Comparison of ENCODE assay signal across 3 cellular contexts in genomic region chr11:69705246-69705856, GRCh38.
TF ChIP-seq lines count a peak whose summit lies in the region.

No MANE protein-coding gene starts in this region.

TF ChIP-seq in IMR-90, 13 proteins besides CTCF, POLR2A, EP300 and RAD21:
- TF ChIP-seq SMC3 (IDR thresholded peaks at IDR 0.05; ENCODE audit: low read depth, low read length): no peak
- no peak for TF ChIP-seq RFX5 (IDR thresholded peaks at IDR 0.05; ENCODE audit: low read depth, low read length)
- TF ChIP-seq CHD1 (IDR thresholded peaks at IDR 0.05; ENCODE audit: low read depth, low read length): no peak

TF ChIP-seq in WTC11, 78 proteins besides CTCF, POLR2A, EP300 and RAD21:
- no peak for TF ChIP-seq RELA (CRISPR knock-in tag; IDR thresholded peaks at IDR 0.05; ENCODE audit: borderline replicate concordance)
- TF ChIP-seq FOXP4 (CRISPR knock-in tag; IDR thresholded peaks at IDR 0.05): no peak
- no peak for TF ChIP-seq KAT7 (CRISPR knock-in tag; IDR thresholded peaks at IDR 0.05; ENCODE audit: borderline replicate concordance)
- TF ChIP-seq USF2 (CRISPR knock-in tag; IDR thresholded peaks at IDR 0.05): no peak
- no peak for TF ChIP-seq SMAD4 (CRISPR knock-in tag; IDR thresholded peaks at IDR 0.05)
- no peak for TF ChIP-seq ZNF416 (CRISPR knock-in tag; IDR thresholded peaks at IDR 0.05)
- no peak for TF ChIP-seq ATF2 (CRISPR knock-in tag; IDR thresholded peaks at IDR 0.05; ENCODE audit: borderline replicate concordance, low read depth)
- no peak for TF ChIP-seq MXD4 (CRISPR knock-in tag; IDR thresholded peaks at IDR 0.05; ENCODE audit: borderline replicate concordance)
TF ChIP-seq in WTC11: peak in this region for 0.

TF ChIP-seq in neural cell, 6 proteins besides CTCF, POLR2A, EP300 and RAD21 (continued from another document):
- TF ChIP-seq, protein P1, sequence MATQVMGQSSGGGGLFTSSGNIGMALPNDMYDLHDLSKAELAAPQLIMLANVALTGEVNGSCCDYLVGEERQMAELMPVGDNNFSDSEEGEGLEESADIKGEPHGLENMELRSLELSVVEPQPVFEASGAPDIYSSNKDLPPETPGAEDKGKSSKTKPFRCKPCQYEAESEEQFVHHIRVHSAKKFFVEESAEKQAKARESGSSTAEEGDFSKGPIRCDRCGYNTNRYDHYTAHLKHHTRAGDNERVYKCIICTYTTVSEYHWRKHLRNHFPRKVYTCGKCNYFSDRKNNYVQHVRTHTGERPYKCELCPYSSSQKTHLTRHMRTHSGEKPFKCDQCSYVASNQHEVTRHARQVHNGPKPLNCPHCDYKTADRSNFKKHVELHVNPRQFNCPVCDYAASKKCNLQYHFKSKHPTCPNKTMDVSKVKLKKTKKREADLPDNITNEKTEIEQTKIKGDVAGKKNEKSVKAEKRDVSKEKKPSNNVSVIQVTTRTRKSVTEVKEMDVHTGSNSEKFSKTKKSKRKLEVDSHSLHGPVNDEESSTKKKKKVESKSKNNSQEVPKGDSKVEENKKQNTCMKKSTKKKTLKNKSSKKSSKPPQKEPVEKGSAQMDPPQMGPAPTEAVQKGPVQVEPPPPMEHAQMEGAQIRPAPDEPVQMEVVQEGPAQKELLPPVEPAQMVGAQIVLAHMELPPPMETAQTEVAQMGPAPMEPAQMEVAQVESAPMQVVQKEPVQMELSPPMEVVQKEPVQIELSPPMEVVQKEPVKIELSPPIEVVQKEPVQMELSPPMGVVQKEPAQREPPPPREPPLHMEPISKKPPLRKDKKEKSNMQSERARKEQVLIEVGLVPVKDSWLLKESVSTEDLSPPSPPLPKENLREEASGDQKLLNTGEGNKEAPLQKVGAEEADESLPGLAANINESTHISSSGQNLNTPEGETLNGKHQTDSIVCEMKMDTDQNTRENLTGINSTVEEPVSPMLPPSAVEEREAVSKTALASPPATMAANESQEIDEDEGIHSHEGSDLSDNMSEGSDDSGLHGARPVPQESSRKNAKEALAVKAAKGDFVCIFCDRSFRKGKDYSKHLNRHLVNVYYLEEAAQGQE (IDR thresholded peaks at IDR 0.05; ENCODE audit: borderline replicate concordance): no peak
